In the genomic region with DNA sequence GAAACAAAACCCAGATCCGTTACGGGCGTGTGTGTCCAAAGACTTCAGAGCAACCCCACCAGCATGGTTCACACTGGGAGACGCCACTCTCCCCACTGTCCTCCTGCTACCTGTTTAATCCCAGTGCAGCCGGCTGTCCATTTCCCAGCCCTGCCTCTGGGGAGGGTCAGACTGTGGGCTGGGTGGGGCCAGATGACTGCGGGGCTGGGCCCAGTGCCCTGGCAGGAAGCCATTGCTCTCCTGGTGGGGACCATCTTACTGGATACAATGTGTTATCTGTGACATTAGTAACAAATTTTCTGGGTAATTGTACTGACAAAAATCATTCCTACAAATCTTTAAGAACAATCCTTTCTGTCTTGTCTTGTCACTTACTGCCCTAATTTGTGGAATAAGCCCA, we compare ENCODE assay signal across 1 cellular context.
TF ChIP-seq lines count a peak whose summit lies in the region.

No MANE protein-coding gene starts in this region.

TF ChIP-seq in HepG2, 621 proteins besides CTCF, POLR2A, EP300 and RAD21 (continued from another document):
- TF ChIP-seq, protein P1, sequence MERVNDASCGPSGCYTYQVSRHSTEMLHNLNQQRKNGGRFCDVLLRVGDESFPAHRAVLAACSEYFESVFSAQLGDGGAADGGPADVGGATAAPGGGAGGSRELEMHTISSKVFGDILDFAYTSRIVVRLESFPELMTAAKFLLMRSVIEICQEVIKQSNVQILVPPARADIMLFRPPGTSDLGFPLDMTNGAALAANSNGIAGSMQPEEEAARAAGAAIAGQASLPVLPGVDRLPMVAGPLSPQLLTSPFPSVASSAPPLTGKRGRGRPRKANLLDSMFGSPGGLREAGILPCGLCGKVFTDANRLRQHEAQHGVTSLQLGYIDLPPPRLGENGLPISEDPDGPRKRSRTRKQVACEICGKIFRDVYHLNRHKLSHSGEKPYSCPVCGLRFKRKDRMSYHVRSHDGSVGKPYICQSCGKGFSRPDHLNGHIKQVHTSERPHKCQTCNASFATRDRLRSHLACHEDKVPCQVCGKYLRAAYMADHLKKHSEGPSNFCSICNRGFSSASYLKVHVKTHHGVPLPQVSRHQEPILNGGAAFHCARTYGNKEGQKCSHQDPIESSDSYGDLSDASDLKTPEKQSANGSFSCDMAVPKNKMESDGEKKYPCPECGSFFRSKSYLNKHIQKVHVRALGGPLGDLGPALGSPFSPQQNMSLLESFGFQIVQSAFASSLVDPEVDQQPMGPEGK (CRISPR knock-in tag; IDR thresholded peaks at IDR 0.05): peak; percentile 41; the same call in 1 of the 2 replicates
